Comparison of ENCODE assay signal across 19 cellular contexts in genomic region chr2:136067465-136067864, GRCh38. TPM values are rescaled to one million over a fixed set of nuclear protein-coding genes. Genes with fewer than 3 reads are reported as not detected.
DNase-seq lines count a peak whose midpoint lies in the region; ATAC-seq and TF ChIP-seq lines count a peak whose summit lies in the region.
"Had no signal": no experiment of that assay in that cellular context is flagged by ENCODE, and none has a peak within 500 bp of the region (broad histone marks: within the 10 kb centered on the region; RNA-seq: fewer than 3 reads in every experiment).

No MANE protein-coding gene starts in this region.

- H3K9me3 ChIP-seq in prostate gland, result no peaks in the 10 kb centered on the region
- H3K9me3 ChIP-seq: SJSA1 had no signal

- H3K27ac ChIP-seq in prostate gland, result no peak overlapping the region
- H3K27ac ChIP-seq: SJSA1 had no signal

- TF ChIP-seq CTCF in prostate gland (IDR thresholded peaks at IDR 0.05), result no peak

- no peaks in the 10 kb centered on the region for H3K27me3 ChIP-seq in prostate gland (replicated peaks; ENCODE audit: insufficient read depth)
- H3K27me3 ChIP-seq: SJSA1 had no signal

- ATAC-seq in HG03039 (IDR thresholded peaks at IDR 0.05; ENCODE audit: unreplicated experiment), result no peak
- ATAC-seq: K562 had no signal

- 48% methylated on average over 10 of the region's 10 CpGs for WGBS in prostate gland

- intact Hi-C loops in prostate gland (cut with DNase I), result no loop called here

- H3K4me1 ChIP-seq in prostate gland (replicated peaks), result no peaks in the 10 kb centered on the region

- peak; percentile 52 for DNase-seq in ELF-1 (ENCODE audit: low read depth, low spot score)
- DNase-seq in NCI-H146 (lab: John Stamatoyannopoulos, UW), result peak; percentile 52
- DNase-seq in SW480 (ENCODE audit: low spot score), result peak; percentile 54
- peak; percentile 58 for DNase-seq in left kidney (ENCODE audit: low read depth, low spot score)
- no peak for DNase-seq in D341Med (ENCODE audit: low spot score)
- DNase-seq in SKM-1 (lab: John Stamatoyannopoulos, UW; ENCODE audit: unreplicated experiment), result no peak
- no peak for DNase-seq in prostate gland (ENCODE audit: low spot score)
- DNase-seq: Caco-2, HCEC 1CT, MV-4-11, NCI-H1436, NCI-H2081, NCI-H446, NCI-H774, SW 1271 had no signal

- no peak for TF ChIP-seq POLR2A in prostate gland (IDR thresholded peaks at IDR 0.05)

- no peaks in the 10 kb centered on the region for H3K36me3 ChIP-seq in prostate gland
- H3K36me3 ChIP-seq: SJSA1 had no signal

- no peak overlapping the region for H3K4me3 ChIP-seq in prostate gland
- H3K4me3 ChIP-seq: K562, SJSA1 had no signal

RNA-seq across cellular contexts. Expression of gene CXCR4, which starts 50.5 kb away (rescaled TPM):
- 10 to 100 TPM; 20.9 to 27.2 TPM for total RNA-seq in prostate gland
- total RNA-seq: G401 had no signal

Comparison
In these comparisons a context has a peak if more than half of its experiments do, and no peak if none do; other contexts are left out.
1. DNase-seq: peak in ELF-1 (single experiment), NCI-H146 (single experiment), SW480 (single experiment) and left kidney (single experiment); none in D341Med (single experiment), SKM-1 (single experiment) and prostate gland (single experiment).